In genomic region chr18:48356151-48356745, GRCh38 we compare ENCODE assay signal across 13 cellular contexts. TPM values are rescaled to one million over a fixed set of nuclear protein-coding genes. Genes with fewer than 3 reads are reported as not detected.
"Had no signal": no experiment of that assay in that cellular context is flagged by ENCODE, and none has a peak within 500 bp of the region (broad histone marks: within the 10 kb centered on the region; RNA-seq: fewer than 3 reads in every experiment).

No MANE protein-coding gene starts in this region.

- DNase-seq: activated CD4-positive, alpha-beta T cell treated with anti-CD3 and anti-CD28 coated beads, Interleukin-2, amount 10 ng/mL, durations not matched to agents 7 days and 5 days; activated CD4-positive, CD25-positive, alpha-beta regulatory T cell; activated effector memory CD4-positive, alpha-beta T cell treated with anti-CD3 and anti-CD28 coated beads, Interleukin-2, amount 50 U/mL, for 16 hours; activated T-cell treated with anti-CD3 and anti-CD28 coated beads, Interleukin-2, amount 50 U/mL, for 24 hours; amniotic stem cell; body of pancreas; psoas muscle; stimulated activated CD4-positive, alpha-beta T cell treated with anti-CD3 and anti-CD28 coated beads, Interleukin-2, amount 100 ng/mL, for 48 hours; stimulated activated CD8-positive, alpha-beta memory T cell treated with anti-CD3 and anti-CD28 coated beads, Interleukin-4, amount 100 ng/mL, for 48 hours; T-helper 17 cell had no signal

- H3K4me1 ChIP-seq: body of pancreas, psoas muscle had no signal

- H3K4me3 ChIP-seq: body of pancreas, psoas muscle, thoracic aorta had no signal

- H3K9me3 ChIP-seq: body of pancreas, psoas muscle, thoracic aorta had no signal

- H3K27ac ChIP-seq: body of pancreas, psoas muscle, thoracic aorta had no signal

- H3K27me3 ChIP-seq: body of pancreas had no signal

- H3K36me3 ChIP-seq: thoracic aorta had no signal

RNA-seq across cellular contexts. Expression of gene ZBTB7C, which starts 52.9 kb away (rescaled TPM):
- total RNA-seq: activated naive CD4-positive, alpha-beta T cell treated with anti-CD3 and anti-CD28 coated beads, Interleukin-2, amount 50 U/mL, for 72 hours; natural killer cell treated with Interleukin-12 subunit alpha and Interleukin-12 subunit beta and Interleukin-15 and Interleukin-18, amount 100 ng/mL, for 72 hours had no signal
